ENCODE assay signal across 8 cellular contexts in the genomic region with DNA sequence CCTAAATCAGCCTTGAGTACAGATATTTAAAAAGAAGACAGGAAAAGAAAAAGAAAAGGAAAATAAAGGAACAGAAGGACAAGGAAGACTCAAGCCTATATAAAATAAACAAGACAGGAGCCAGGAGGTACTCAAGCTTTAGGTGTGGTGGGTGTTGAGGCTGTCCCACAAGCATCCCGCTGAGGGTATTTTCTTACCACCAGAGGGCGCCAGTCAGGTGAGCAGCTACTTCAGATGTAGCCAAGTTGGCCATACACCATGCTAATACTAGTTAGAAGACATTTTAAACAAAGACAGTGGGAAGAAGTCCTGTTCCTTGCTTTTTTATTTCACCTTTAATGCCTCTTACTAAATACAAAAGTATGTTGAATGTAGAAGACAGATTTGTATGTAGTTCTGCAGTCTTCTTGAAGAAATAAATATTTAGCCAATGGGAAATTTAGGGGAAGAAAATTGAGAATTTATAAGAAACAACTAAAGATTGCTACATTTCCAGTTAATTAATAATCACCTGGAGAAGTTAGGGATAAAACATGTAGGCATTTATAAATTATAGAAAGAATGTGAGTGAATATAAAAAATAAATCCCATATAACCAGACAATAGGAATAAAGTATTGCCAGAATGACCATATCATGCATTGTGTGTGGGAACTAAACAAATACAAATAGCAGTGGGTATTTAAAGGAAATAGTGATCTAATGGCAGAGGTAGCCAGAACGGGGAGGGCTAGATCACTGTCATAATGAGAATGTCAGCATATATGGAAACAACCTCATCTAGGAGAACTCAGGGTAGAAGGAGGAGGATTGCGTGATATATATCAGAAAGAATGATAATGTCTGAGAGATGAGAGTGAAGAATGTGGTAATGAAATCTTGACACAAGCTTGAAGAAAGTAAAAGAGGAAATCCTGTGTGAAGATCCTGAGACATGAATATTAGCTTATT.
A peak's percentile ranks its signal among the peaks of the same experiment; 100 is the strongest.
DNase-seq lines count a peak whose midpoint lies in the region; ATAC-seq and TF ChIP-seq lines count a peak whose summit lies in the region.

No MANE protein-coding gene starts in this region.

- no peak overlapping the region for H3K27ac Mint-ChIP-seq in activated T-helper 2 cell treated with anti-CD3 and anti-CD28 coated beads, Interferon-gamma antibody, Interleukin-2, Interleukin-4, amounts not matched to agents 10 μg/mL and 5 μg/mL and 100 μg/mL, durations not matched to agents 14 hours and 24 hours and 36 hours

- no peaks in the 10 kb centered on the region for H3K9me3 Mint-ChIP-seq in activated T-helper 2 cell treated with anti-CD3 and anti-CD28 coated beads, Interferon-gamma antibody, Interleukin-2, Interleukin-4, amounts not matched to agents 10 μg/mL and 5 μg/mL and 100 μg/mL, durations not matched to agents 14 hours and 24 hours and 36 hours

- peak; percentile 81 for ATAC-seq in GM19463 (IDR thresholded peaks at IDR 0.05; ENCODE audit: unreplicated experiment)
- ATAC-seq in HG03571 (IDR thresholded peaks at IDR 0.05; ENCODE audit: unreplicated experiment): peak; percentile 85

- intact Hi-C loops in activated T-helper 2 cell treated with anti-CD3 and anti-CD28 coated beads, Interferon-gamma antibody, Interleukin-2, Interleukin-4, amounts not matched to agents 10 μg/mL and 5 μg/mL and 100 μg/mL, durations not matched to agents 14 hours and 24 hours and 36 hours (cut with micrococcal nuclease): loop anchor here (1.0 to 5.0 kb wide), 4 partner anchors 42 to 448 kb away; no protein-coding TSS in a partner anchor

- H3K4me3 Mint-ChIP-seq in activated T-helper 2 cell treated with anti-CD3 and anti-CD28 coated beads, Interferon-gamma antibody, Interleukin-2, Interleukin-4, amounts not matched to agents 10 μg/mL and 5 μg/mL and 100 μg/mL, durations not matched to agents 14 hours and 24 hours and 36 hours (ENCODE audit: low read depth): no peak overlapping the region

- no peak overlapping the region for H3K4me3 ChIP-seq in retinal pigment epithelial cell (ENCODE audit: low read length)

- H3K36me3 Mint-ChIP-seq in activated T-helper 2 cell treated with anti-CD3 and anti-CD28 coated beads, Interferon-gamma antibody, Interleukin-2, Interleukin-4, amounts not matched to agents 10 μg/mL and 5 μg/mL and 100 μg/mL, durations not matched to agents 14 hours and 24 hours and 36 hours (ENCODE audit: low read depth): no peaks in the 10 kb centered on the region

- CTCF ChIA-PET in RWPE1 (lab: Yijun Ruan, JAX): interaction anchor here (0.5 to 1.5 kb wide), 26 partner anchors 12 to 1024 kb away, joined by 3 to 9 read pairs (median 4); no protein-coding TSS in a partner anchor

- H3K27ac ChIP-seq in RWPE1: no peak overlapping the region

- DNase-seq in DMS53 treated with DMSO at 0.1 percent for 48 hours (lab: John Stamatoyannopoulos, UW; ENCODE audit: unreplicated experiment) (peak; percentile 56), RWPE1 (ENCODE audit: low spot score) (peak; percentile 51), glomerular visceral epithelial cell (ENCODE audit: extremely low spot score) (peak; percentile 81), retinal pigment epithelial cell (ENCODE audit: low read depth) (no peak), amniotic stem cell (lab: John Stamatoyannopoulos, UW) (no peak)
- DNase-seq in activated T-helper 2 cell treated with anti-CD3 and anti-CD28 coated beads, Interferon-gamma antibody, Interleukin-2, Interleukin-4, amounts not matched to agents 10 μg/mL and 5 μg/mL and 100 μg/mL, durations not matched to agents 14 hours and 24 hours and 36 hours (ENCODE audit: low spot score): peak; percentile 63

- no peaks in the 10 kb centered on the region for H3K27me3 Mint-ChIP-seq in activated T-helper 2 cell treated with anti-CD3 and anti-CD28 coated beads, Interferon-gamma antibody, Interleukin-2, Interleukin-4, amounts not matched to agents 10 μg/mL and 5 μg/mL and 100 μg/mL, durations not matched to agents 14 hours and 24 hours and 36 hours (ENCODE audit: low read depth)

- TF ChIP-seq CTCF in RWPE1 (conservative IDR thresholded peaks at IDR 0.05; ENCODE audit: low read depth) (peak; percentile 81), retinal pigment epithelial cell (conservative IDR thresholded peaks at IDR 0.05; ENCODE audit: low read depth, low read length) (peak; percentile 93)

- H3K4me1 Mint-ChIP-seq in activated T-helper 2 cell treated with anti-CD3 and anti-CD28 coated beads, Interferon-gamma antibody, Interleukin-2, Interleukin-4, amounts not matched to agents 10 μg/mL and 5 μg/mL and 100 μg/mL, durations not matched to agents 14 hours and 24 hours and 36 hours (ENCODE audit: low read depth): peaks cover 22% of the 10 kb centered on the region

- POLR2A ChIA-PET in RWPE1 (lab: Yijun Ruan, JAX; ENCODE audit: low non-redundant PET): no interaction called here

Comparison
In these comparisons a context has a peak if more than half of its experiments do, and no peak if none do; other contexts are left out.
1. DNase-seq: peak in DMS53 treated with DMSO at 0.1 percent for 48 hours (single experiment), RWPE1 (single experiment), activated T-helper 2 cell treated with anti-CD3 and anti-CD28 coated beads, Interferon-gamma antibody, Interleukin-2, Interleukin-4, amounts not matched to agents 10 μg/mL and 5 μg/mL and 100 μg/mL, durations not matched to agents 14 hours and 24 hours and 36 hours (single experiment) and glomerular visceral epithelial cell (single experiment); none in retinal pigment epithelial cell (single experiment) and amniotic stem cell (single experiment).